In the genomic region with DNA sequence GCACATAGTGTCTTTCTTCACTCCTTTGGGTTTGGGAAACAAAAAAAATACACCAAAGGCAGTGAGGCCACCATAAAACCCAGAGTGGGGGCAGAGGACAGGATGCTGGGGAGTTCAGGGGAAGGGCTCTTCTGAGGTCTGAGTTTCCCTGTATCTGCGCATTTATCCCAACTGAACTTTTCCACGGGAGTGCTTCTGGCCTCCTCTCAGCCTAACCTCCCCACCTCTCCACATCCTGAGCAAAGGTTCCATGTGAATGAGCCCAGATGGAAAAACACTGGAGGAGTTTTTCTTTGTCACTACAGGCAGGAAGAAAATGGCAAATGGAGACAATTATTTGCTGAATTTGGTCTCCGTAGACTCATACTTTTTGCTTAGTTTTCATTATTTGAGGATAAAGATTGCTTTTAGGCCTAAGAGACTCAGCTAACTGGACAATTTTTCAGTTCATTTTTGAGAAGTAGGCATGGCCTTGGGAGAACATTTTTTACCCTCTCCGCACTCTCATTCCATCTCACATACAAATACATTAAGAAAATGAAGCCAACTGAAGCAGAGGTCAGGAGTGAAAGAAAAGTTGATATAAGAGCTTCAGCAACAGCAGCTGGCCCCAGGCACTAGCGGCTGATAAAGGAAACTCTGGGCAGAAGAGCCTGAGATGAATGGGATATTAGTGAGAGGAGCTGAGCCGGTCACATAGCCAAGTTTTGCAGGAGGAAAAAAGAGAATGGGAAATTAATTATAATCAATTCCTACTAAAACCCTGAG, we compare ENCODE assay signal across 19 cellular contexts.
DNase-seq lines count a peak whose midpoint lies in the region; ATAC-seq and TF ChIP-seq lines count a peak whose summit lies in the region.
"Had no signal": no experiment of that assay in that cellular context is flagged by ENCODE, and none has a peak within 500 bp of the region (broad histone marks: within the 10 kb centered on the region; RNA-seq: fewer than 3 reads in every experiment).

No MANE protein-coding gene starts in this region.

- 91% methylated on average over 6 of the region's 6 CpGs for WGBS in mammary epithelial cell (ENCODE audit: low coverage, missing lambda C conversion rate)
- 78% methylated on average over 6 of the region's 6 CpGs for WGBS in prostate gland

- TF ChIP-seq CTCF in breast epithelium (IDR thresholded peaks at IDR 0.05) = no peak
- no peak for TF ChIP-seq CTCF in mammary epithelial cell (conservative IDR thresholded peaks at IDR 0.05 in 1 of 2, IDR thresholded peaks at IDR 0.05 in 1 of 2; ENCODE audit: extremely low read depth in 1 of 2, insufficient read depth in 1 of 2, low read depth in 1 of 2, low read length in 2 of 2)
- no peak for TF ChIP-seq CTCF in right atrium auricular region (IDR thresholded peaks at IDR 0.05)
- no peak for TF ChIP-seq CTCF in prostate gland (IDR thresholded peaks at IDR 0.05)
- no peak for TF ChIP-seq CTCF in MM.1S (IDR thresholded peaks at IDR 0.05; ENCODE audit: low read length)

- DNase-seq in breast epithelium (ENCODE audit: low spot score in 2 of 2) = no peak
- DNase-seq in mammary epithelial cell = no peak
- no peak for DNase-seq in right atrium auricular region (ENCODE audit: low spot score)
- DNase-seq in prostate gland (ENCODE audit: low spot score) = no peak
- DNase-seq in NCI-H345 (lab: John Stamatoyannopoulos, UW) = no peak
- no peak for DNase-seq in activated CD4-positive, alpha-beta T cell treated with anti-CD3 and anti-CD28 coated beads, Interleukin-2, amount 50 U/mL, for 48 hours
- DNase-seq in MM.1S = no peak
- DNase-seq: 8988T; activated B cell treated with CpG ODN at 0.5 μM for 24 hours; activated naive CD8-positive, alpha-beta T cell treated with anti-CD3 and anti-CD28 coated beads, Interleukin-2, amount 50 U/mL, for 24 hours; MG63; NCI-H1694 treated with DMSO at 0.1 percent for 48 hours; NCI-H510A; occipital lobe; stimulated activated CD4-positive, alpha-beta T cell treated with anti-CD3 and anti-CD28 coated beads, Interleukin-2, amount 100 ng/mL, for 48 hours had no signal

- no peak for TF ChIP-seq POLR2A in breast epithelium (IDR thresholded peaks at IDR 0.05)
- TF ChIP-seq POLR2A in prostate gland (IDR thresholded peaks at IDR 0.05) = no peak

- no peaks in the 10 kb centered on the region for H3F3A ChIP-seq in MM.1S (ENCODE audit: insufficient read depth, low read length)

- H3K27ac ChIP-seq in breast epithelium = peak overlapping the region; percentile 79 to 87
- H3K27ac ChIP-seq in mammary epithelial cell (ENCODE audit: insufficient read depth, low read depth, low read length) = no peak overlapping the region
- peak overlapping the region; percentile 63 to 68 for H3K27ac ChIP-seq in right atrium auricular region
- H3K27ac ChIP-seq in prostate gland = peak overlapping the region; percentile 74 to 84
- no peak overlapping the region for H3K27ac ChIP-seq in MM.1S (ENCODE audit: low read length)
- H3K27ac ChIP-seq: BLaER1, SJSA1 had no signal

- CTCF ChIA-PET in mammary epithelial cell (lab: Charles Lee; ENCODE audit: low non-redundant PET) = no interaction called here

- H3K9me3 ChIP-seq in breast epithelium = no peaks in the 10 kb centered on the region
- no peaks in the 10 kb centered on the region for H3K9me3 ChIP-seq in mammary epithelial cell (replicated peaks; ENCODE audit: insufficient read depth, low read length)
- H3K9me3 ChIP-seq in right atrium auricular region = no peaks in the 10 kb centered on the region
- no peaks in the 10 kb centered on the region for H3K9me3 ChIP-seq in prostate gland
- no peaks in the 10 kb centered on the region for H3K9me3 ChIP-seq in MM.1S (replicated peaks; ENCODE audit: insufficient read depth, low read length)
- H3K9me3 ChIP-seq: BLaER1, MG63, SJSA1 had no signal

- no peaks in the 10 kb centered on the region for H3K9me2 ChIP-seq in MM.1S (replicated peaks; ENCODE audit: insufficient read depth, low read length)

- H3K27me3 ChIP-seq in breast epithelium = no peaks in the 10 kb centered on the region
- H3K27me3 ChIP-seq in mammary epithelial cell (ENCODE audit: insufficient read depth, low read length) = no peaks in the 10 kb centered on the region
- no peaks in the 10 kb centered on the region for H3K27me3 ChIP-seq in right atrium auricular region
- H3K27me3 ChIP-seq in prostate gland (replicated peaks; ENCODE audit: insufficient read depth) = no peaks in the 10 kb centered on the region
- no peaks in the 10 kb centered on the region for H3K27me3 ChIP-seq in MM.1S (replicated peaks; ENCODE audit: insufficient read depth, low read length)
- H3K27me3 ChIP-seq: BLaER1, MG63, SJSA1 had no signal

- H4K20me1 ChIP-seq in mammary epithelial cell (ENCODE audit: insufficient read depth, low read length) = no peaks in the 10 kb centered on the region
- no peaks in the 10 kb centered on the region for H4K20me1 ChIP-seq in MM.1S (ENCODE audit: insufficient read depth, low read length)
- H4K20me1 ChIP-seq: BLaER1 had no signal

- dilution Hi-C loops in mammary epithelial cell (cut with HindIII; ENCODE audit: low sequenced_read_pairs) = loop anchor here (5.0 kb wide), 1 partner anchor 34 kb away; no protein-coding TSS in a partner anchor

- H2AFZ ChIP-seq in mammary epithelial cell (ENCODE audit: low read depth, low read length) (no peak overlapping the region), MM.1S (ENCODE audit: low read length) (no peak overlapping the region)

- H3K79me2 ChIP-seq in mammary epithelial cell (ENCODE audit: insufficient read depth, low read length) (no peaks in the 10 kb centered on the region), MM.1S (ENCODE audit: low read length) (no peaks in the 10 kb centered on the region)

- no peak for ATAC-seq in GM19035 (IDR thresholded peaks at IDR 0.05; ENCODE audit: unreplicated experiment)
- ATAC-seq: activated naive CD8-positive, alpha-beta T cell treated with anti-CD3 and anti-CD28 coated beads, Interleukin-2, amount 50 U/mL, for 24 hours; activated T-helper 17 cell treated with anti-CD3 and anti-CD28 coated beads, Interleukin-2, amount 50 U/mL, for 72 hours had no signal

- intact Hi-C loops in breast epithelium (cut with DNase I; ENCODE audit: low total_unique reads) = no loop called here
- intact Hi-C loops in mammary epithelial cell (cut with micrococcal nuclease) = no loop called here
- intact Hi-C loops in prostate gland (cut with DNase I) = no loop called here

- in situ Hi-C loops in mammary epithelial cell (cut with MboI; ENCODE audit: low sequenced_read_pairs in 2 of 2) = no loop called here

- H3K4me3 ChIP-seq in breast epithelium = no peak overlapping the region
- no peak overlapping the region for H3K4me3 ChIP-seq in mammary epithelial cell (replicated peaks in 1 of 3; ENCODE audit: insufficient read depth in 1 of 3, low read depth in 2 of 3, low read length in 3 of 3)
- no peak overlapping the region for H3K4me3 ChIP-seq in right atrium auricular region
- H3K4me3 ChIP-seq in prostate gland = no peak overlapping the region
- H3K4me3 ChIP-seq in MM.1S (ENCODE audit: low read length) = no peak overlapping the region
- H3K4me3 ChIP-seq: BLaER1, MG63, SJSA1 had no signal

- H3K36me3 ChIP-seq in breast epithelium = no peaks in the 10 kb centered on the region
- no peaks in the 10 kb centered on the region for H3K36me3 ChIP-seq in mammary epithelial cell (ENCODE audit: insufficient read depth, low read length)
- H3K36me3 ChIP-seq in right atrium auricular region = no peaks in the 10 kb centered on the region
- H3K36me3 ChIP-seq in prostate gland = no peaks in the 10 kb centered on the region
- H3K36me3 ChIP-seq in MM.1S (replicated peaks; ENCODE audit: insufficient read depth, low read length) = no peaks in the 10 kb centered on the region
- H3K36me3 ChIP-seq: BLaER1, MG63, SJSA1 had no signal

- H3K9ac ChIP-seq in mammary epithelial cell (ENCODE audit: insufficient read depth, low read length) (no peak overlapping the region), MM.1S (ENCODE audit: low read length) (no peak overlapping the region)
- H3K9ac ChIP-seq: BLaER1 had no signal

- H3K4me1 ChIP-seq in breast epithelium (peaks cover 0 to 8% of the 10 kb centered on the region in 2 donors), mammary epithelial cell (ENCODE audit: insufficient read depth, low read length) (no peaks in the 10 kb centered on the region), right atrium auricular region (peaks cover 0 to 9% of the 10 kb centered on the region in 2 donors), prostate gland (replicated peaks) (peaks cover 27% of the 10 kb centered on the region), MM.1S (ENCODE audit: low read length) (no peaks in the 10 kb centered on the region)
- H3K4me1 ChIP-seq: BLaER1 had no signal

- BruUV-seq in mammary epithelial cell (replicated peaks; lab: Mats Ljungman, UMichigan) = no TSS peak

- H3K4me2 ChIP-seq in mammary epithelial cell (ENCODE audit: insufficient read depth, low read depth, low read length) (no peak overlapping the region), MM.1S (ENCODE audit: low read depth, low read length) (no peak overlapping the region)
- H3K4me2 ChIP-seq: BLaER1 had no signal

Comparison
In these comparisons a context has a peak if more than half of its experiments do, and no peak if none do; other contexts are left out.
1. H3K27ac ChIP-seq: peak in breast epithelium (2 of 2), right atrium auricular region (2 of 2) and prostate gland (2 of 2); none in mammary epithelial cell (single experiment) and MM.1S (single experiment).